ENCODE assay signal across 1 cellular context in the genomic region with DNA sequence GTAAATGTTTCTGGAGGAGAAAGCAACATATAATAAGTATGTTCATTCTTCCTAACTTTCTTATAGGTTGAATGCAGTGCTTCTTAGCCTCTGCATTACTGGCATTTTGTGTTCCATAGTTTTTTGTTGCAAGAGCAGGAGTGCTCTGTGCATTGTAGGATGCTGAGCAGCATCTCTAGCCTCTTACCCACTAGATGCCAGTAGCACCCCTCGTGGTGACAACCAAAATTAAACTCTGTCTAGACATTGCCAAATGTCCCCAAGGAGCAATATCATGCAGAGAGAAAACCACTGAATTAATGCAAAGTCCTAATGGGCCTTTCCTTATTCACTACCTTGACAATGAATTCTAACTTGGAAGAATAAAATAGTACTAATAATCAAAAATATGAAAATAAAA.
TF ChIP-seq lines count a peak whose summit lies in the region.

No MANE protein-coding gene starts in this region.

TF ChIP-seq in GM12878, 131 proteins besides CTCF, POLR2A, EP300 and RAD21 (continued from another document):
- TF ChIP-seq ZZZ3 (IDR thresholded peaks at IDR 0.05; ENCODE audit: control insufficient read depth, insufficient read length, low read depth), result no peak
TF ChIP-seq in GM12878: peak in this region for 0.
